ENCODE assay signal across 9 cellular contexts in genomic region chr19:48443731-48444128, GRCh38. TPM values are rescaled to one million over a fixed set of nuclear protein-coding genes. Genes with fewer than 3 reads are reported as not detected.
DNase-seq lines count a peak whose midpoint lies in the region; ATAC-seq, FAIRE-seq and TF ChIP-seq lines count a peak whose summit lies in the region.
"Had no signal": no experiment of that assay in that cellular context is flagged by ENCODE, and none has a peak within 500 bp of the region (broad histone marks: within the 10 kb centered on the region; RNA-seq: fewer than 3 reads in every experiment).

No MANE protein-coding gene starts in this region.

- H3K79me2 ChIP-seq in PC-3 (ENCODE audit: low read length), result peaks cover 28% of the 10 kb centered on the region

- TF ChIP-seq CTCF in PC-3 (conservative IDR thresholded peaks at IDR 0.05; ENCODE audit: low read depth, low read length) (no peak), lower lobe of right lung (IDR thresholded peaks at IDR 0.05) (no peak)

- DNase-seq in PC-3 (no peak), lower lobe of right lung (no peak), NCI-H345 treated with DMSO at 0.1 percent for 48 hours (lab: John Stamatoyannopoulos, UW; ENCODE audit: unreplicated experiment) (no peak), GM12892 (ENCODE audit: insufficient read length) (no peak), RKO (ENCODE audit: low spot score) (no peak)
- DNase-seq: activated CD4-positive, alpha-beta T cell treated with anti-CD3 and anti-CD28 coated beads for 1 hour; stimulated activated CD4-positive, alpha-beta T cell treated with anti-CD3 and anti-CD28 coated beads, Interleukin-4, amount 100 ng/mL, for 24 hours had no signal

- no peaks in the 10 kb centered on the region for H3F3A ChIP-seq in PC-3 (ENCODE audit: low read length, unreplicated experiment)

- peak overlapping the region; percentile 82 to 98 (median 94); a peak in 19 of 20 replicates for H3K4me3 ChIP-seq in BLaER1 treated with 17β-estradiol and CSF1 and Interleukin-3, amounts not matched to agents 10 nM and 100 nM
- H3K4me3 ChIP-seq in PC-3 (ENCODE audit: low read length), result no peak overlapping the region
- peak overlapping the region; percentile 99 for H3K4me3 ChIP-seq in lower lobe of right lung

- ATAC-seq in PC-3 (no peak), lower lobe of right lung (no peak)

- no peak for FAIRE-seq in GM12892 (lab: Jason Lieb, UNC)
- FAIRE-seq: D721Med had no signal

- H3K9me3 ChIP-seq in BLaER1 treated with 17β-estradiol and CSF1 and Interleukin-3, amounts not matched to agents 10 nM and 100 nM (replicated peaks in 1 of 11), result no peaks in the 10 kb centered on the region
- no peaks in the 10 kb centered on the region for H3K9me3 ChIP-seq in PC-3 (ENCODE audit: low read length)
- H3K9me3 ChIP-seq in lower lobe of right lung, result no peaks in the 10 kb centered on the region

- POLR2A ChIA-PET in PC-3 (lab: Charles Lee; ENCODE audit: unreplicated experiment), result no interaction called here

- H3K4me1 ChIP-seq in BLaER1 treated with 17β-estradiol and CSF1 and Interleukin-3, amounts not matched to agents 10 nM and 100 nM, result peaks cover 32 to 45% (median 34%) of the 10 kb centered on the region in 10 experiments
- H3K4me1 ChIP-seq in PC-3 (ENCODE audit: insufficient read depth, low read length), result peaks cover 18% of the 10 kb centered on the region
- peaks cover 31% of the 10 kb centered on the region for H3K4me1 ChIP-seq in lower lobe of right lung

- peaks cover 17 to 25% (median 21%) of the 10 kb centered on the region in 11 experiments for H3K36me3 ChIP-seq in BLaER1 treated with 17β-estradiol and CSF1 and Interleukin-3, amounts not matched to agents 10 nM and 100 nM
- H3K36me3 ChIP-seq in PC-3 (ENCODE audit: low read depth, low read length) (peaks cover 16% of the 10 kb centered on the region), lower lobe of right lung (peaks cover 19% of the 10 kb centered on the region)

- no peak for TF ChIP-seq POLR2A in GM12892 (IDR thresholded peaks at IDR 0.05; ENCODE audit: low read depth, low read length)

- no peak overlapping the region for H2AFZ ChIP-seq in PC-3 (ENCODE audit: low read length)

- no peaks in the 10 kb centered on the region for H3K9me2 ChIP-seq in PC-3 (replicated peaks; ENCODE audit: low read length)

- no peak overlapping the region for H3K27ac ChIP-seq in BLaER1 treated with 17β-estradiol and CSF1 and Interleukin-3, amounts not matched to agents 10 nM and 100 nM
- H3K27ac ChIP-seq in PC-3 (ENCODE audit: low read length), result no peak overlapping the region
- no peak overlapping the region for H3K27ac ChIP-seq in lower lobe of right lung

- H3K9ac ChIP-seq in BLaER1 treated with 17β-estradiol and CSF1 and Interleukin-3, amounts not matched to agents 10 nM and 100 nM, result peak overlapping the region in 8 of 11 experiments; percentile 83 to 97 (median 90); a peak in 9 of 22 replicates
- H3K9ac ChIP-seq in PC-3 (ENCODE audit: low read length), result no peak overlapping the region

- H3K4me2 ChIP-seq in BLaER1 treated with 17β-estradiol and CSF1 and Interleukin-3, amounts not matched to agents 10 nM and 100 nM, result peak overlapping the region; percentile 80 to 99 (median 93)
- H3K4me2 ChIP-seq in PC-3 (ENCODE audit: low read length), result 0 out of 2 replicates have a peak overlapping the region, but pooled peaks have one; percentile 99

- peaks cover 15 to 39% (median 37%) of the 10 kb centered on the region in 11 experiments for H3K27me3 ChIP-seq in BLaER1 treated with 17β-estradiol and CSF1 and Interleukin-3, amounts not matched to agents 10 nM and 100 nM
- no peaks in the 10 kb centered on the region for H3K27me3 ChIP-seq in PC-3 (ENCODE audit: low read length)
- peaks cover 30% of the 10 kb centered on the region for H3K27me3 ChIP-seq in lower lobe of right lung (ENCODE audit: low read depth)

- CTCF ChIA-PET in PC-3 (lab: Charles Lee), result no interaction called here

- no TSS peak for BruUV-seq in PC-3 (replicated peaks; lab: Mats Ljungman, UMichigan)

- intact Hi-C loops in PC-3 (cut with micrococcal nuclease) (no loop called here), lower lobe of right lung (cut with DNase I) (no loop called here)

- H4K20me1 ChIP-seq in BLaER1 treated with 17β-estradiol and CSF1 and Interleukin-3, amounts not matched to agents 10 nM and 100 nM, result peaks cover 0 to 25% (median 5%) of the 10 kb centered on the region in 11 experiments; a peak in 10 of 22 replicates
- no peaks in the 10 kb centered on the region for H4K20me1 ChIP-seq in PC-3 (ENCODE audit: low read length)

RNA-seq across cellular contexts. Expression of gene GRWD1, which starts 2.1 kb away (rescaled TPM):
- 33.2 and 46.7 TPM in 2 replicates for total RNA-seq in PC-3 (2014; rRNA removed)
- total RNA-seq in lower lobe of right lung, result 25.8 TPM
- polyA plus RNA-seq in GM12892 (2012; ENCODE audit: missing spikeins), result 11.2 TPM

RNA-seq across cellular contexts. Expression of gene KCNJ14, which starts 11.6 kb away (rescaled TPM):
- total RNA-seq in PC-3 (2014; rRNA removed), result 1.4 and 2.2 TPM in 2 replicates
- 0.71 TPM for total RNA-seq in lower lobe of right lung
- 0.45 TPM for polyA plus RNA-seq in GM12892 (2012; ENCODE audit: missing spikeins)

RNA-seq across cellular contexts. Expression of gene CYTH2, which starts 25.4 kb away (rescaled TPM):
- total RNA-seq in PC-3 (2014; rRNA removed) (50.5 and 58.6 TPM in 2 replicates), lower lobe of right lung (75.2 TPM)
- 15.6 TPM for polyA plus RNA-seq in GM12892 (2012; ENCODE audit: missing spikeins)

RNA-seq across cellular contexts. Expression of gene GRIN2D, which starts 50.3 kb away (rescaled TPM):
- total RNA-seq in PC-3 (2014; rRNA removed) (0.51 and 1.0 TPM in 2 replicates), lower lobe of right lung (0.95 TPM)
- 0.08 TPM for polyA plus RNA-seq in GM12892 (2012; ENCODE audit: missing spikeins)

RNA-seq across cellular contexts. Expression of gene KDELR1, which starts 52.4 kb away (rescaled TPM):
- total RNA-seq in PC-3 (2014; rRNA removed) (90.2 and 101 TPM in 2 replicates), lower lobe of right lung (137 TPM)
- 31.9 TPM for polyA plus RNA-seq in GM12892 (2012; ENCODE audit: missing spikeins)
